Comparison of ENCODE assay signal across 8 cellular contexts in genomic region chr4:15756361-15756861, GRCh38. TPM values are rescaled to one million over a fixed set of nuclear protein-coding genes. Genes with fewer than 3 reads are reported as not detected.
DNase-seq lines count a peak whose midpoint lies in the region; ATAC-seq lines count a peak whose summit lies in the region.

No MANE protein-coding gene starts in this region.

- peak; percentile 59 for DNase-seq in OCI-M1 (lab: John Stamatoyannopoulos, UW)
- peak; percentile 81 to 86 for DNase-seq in activated T-cell treated with anti-CD3 and anti-CD28 coated beads, Interleukin-2, amount 50 U/mL, for 72 hours
- DNase-seq in naive thymus-derived CD4-positive, alpha-beta T cell = peak; percentile 33 to 83 (median 78)
- DNase-seq in C1 segment of cervical spinal cord (lab: John Stamatoyannopoulos, UW) = no peak
- DNase-seq in DMS 273 (lab: John Stamatoyannopoulos, UW; ENCODE audit: unreplicated experiment) = no peak
- no peak for DNase-seq in COLO829 (ENCODE audit: low spot score)

- peak overlapping the region; percentile 41 for H3K4me3 ChIP-seq in naive thymus-derived CD4-positive, alpha-beta T cell (ENCODE audit: low read length)

- H3K36me3 Mint-ChIP-seq in activated T-cell treated with anti-CD3 and anti-CD28 coated beads, Interleukin-2, amount 50 U/mL, for 72 hours (ENCODE audit: insufficient read depth in 2 of 2) = peaks cover 0 to 1% of the 10 kb centered on the region in 2 donors
- peaks cover 0 to 8% (median 0%) of the 10 kb centered on the region in 5 donors for H3K36me3 Mint-ChIP-seq in naive thymus-derived CD4-positive, alpha-beta T cell

- H3K4me1 ChIP-seq in naive thymus-derived CD4-positive, alpha-beta T cell (ENCODE audit: control insufficient read depth in 2 of 2, insufficient read depth in 2 of 2, low read length in 2 of 2) = peaks cover 35 to 36% of the 10 kb centered on the region in 2 donors

- H3K4me3 Mint-ChIP-seq in activated T-cell treated with anti-CD3 and anti-CD28 coated beads, Interleukin-2, amount 50 U/mL, for 72 hours = peak overlapping the region; percentile 77 to 97
- H3K4me3 Mint-ChIP-seq in naive thymus-derived CD4-positive, alpha-beta T cell = peak overlapping the region; percentile 64 to 92 (median 76)

- CTCF ChIA-PET in naive thymus-derived CD4-positive, alpha-beta T cell (lab: Charles Lee) = interaction anchor here (0.6 to 3.3 kb wide), 14 partner anchors 8 to 1902 kb away, joined by 3 to 32 read pairs (median 4); partner anchors contain the start of gene FAM200B

- peak overlapping the region; percentile 39 for H3K27ac ChIP-seq in naive thymus-derived CD4-positive, alpha-beta T cell (ENCODE audit: low read depth, low read length)

- ATAC-seq in GM18870 (IDR thresholded peaks at IDR 0.05; ENCODE audit: unreplicated experiment) (peak; percentile 91), HG02973 (IDR thresholded peaks at IDR 0.05; ENCODE audit: unreplicated experiment) (peak; percentile 83)
- peak; percentile 87 for ATAC-seq in activated T-cell treated with anti-CD3 and anti-CD28 coated beads, Interleukin-2, amount 50 U/mL, for 72 hours (replicated peaks in 1 of 2)
- ATAC-seq in naive thymus-derived CD4-positive, alpha-beta T cell = peak; percentile 89

- no peaks in the 10 kb centered on the region for H3K27me3 ChIP-seq in naive thymus-derived CD4-positive, alpha-beta T cell (ENCODE audit: control insufficient read depth in 2 of 2, insufficient read depth in 2 of 2, low read length in 2 of 2)

- peaks cover 42% of the 10 kb centered on the region for H3K4me1 Mint-ChIP-seq in activated T-cell treated with anti-CD3 and anti-CD28 coated beads, Interleukin-2, amount 50 U/mL, for 72 hours (ENCODE audit: low read depth)
- H3K4me1 Mint-ChIP-seq in naive thymus-derived CD4-positive, alpha-beta T cell = peaks cover 43 to 69% (median 62%) of the 10 kb centered on the region in 7 donors

- peaks cover 5% of the 10 kb centered on the region for H3K27me3 Mint-ChIP-seq in activated T-cell treated with anti-CD3 and anti-CD28 coated beads, Interleukin-2, amount 50 U/mL, for 72 hours (ENCODE audit: low read depth)
- H3K27me3 Mint-ChIP-seq in naive thymus-derived CD4-positive, alpha-beta T cell = no peaks in the 10 kb centered on the region

- no peaks in the 10 kb centered on the region for H3K9me3 Mint-ChIP-seq in activated T-cell treated with anti-CD3 and anti-CD28 coated beads, Interleukin-2, amount 50 U/mL, for 72 hours
- peaks cover 0 to 3% (median 0%) of the 10 kb centered on the region in 11 donors for H3K9me3 Mint-ChIP-seq in naive thymus-derived CD4-positive, alpha-beta T cell

- H3K36me3 ChIP-seq in naive thymus-derived CD4-positive, alpha-beta T cell (ENCODE audit: control insufficient read depth in 2 of 3, insufficient read depth in 3 of 3, low read length in 3 of 3) = no peaks in the 10 kb centered on the region

- H3K27ac Mint-ChIP-seq in activated T-cell treated with anti-CD3 and anti-CD28 coated beads, Interleukin-2, amount 50 U/mL, for 72 hours = peak overlapping the region; percentile 98
- peak overlapping the region; percentile 81 to 98 (median 93) for H3K27ac Mint-ChIP-seq in naive thymus-derived CD4-positive, alpha-beta T cell

- no peaks in the 10 kb centered on the region for H3K9me3 ChIP-seq in naive thymus-derived CD4-positive, alpha-beta T cell (ENCODE audit: control insufficient read depth in 2 of 3, low read length in 3 of 3)

- POLR2A ChIA-PET in naive thymus-derived CD4-positive, alpha-beta T cell (lab: Charles Lee) = interaction anchor here (0.6 to 5.7 kb wide), 11 partner anchors 8 to 471 kb away, joined by 3 to 53 read pairs (median 3); partner anchors contain the start of gene FAM200B

- intact Hi-C loops in naive thymus-derived CD4-positive, alpha-beta T cell (cut with micrococcal nuclease) = loop anchor here (1.0 to 2.0 kb wide), 10 partner anchors 10 to 754 kb away; partner anchors contain the start of genes FAM200B (in 2 of the 2), CD38 (in 1 of the 2), CPEB2 (in 1 of the 2) and TAPT1 (in 1 of the 2)

RNA-seq across cellular contexts. Expression of gene CD38, which starts 21.7 kb away (rescaled TPM):
- 10 to 100 TPM; 60.2 to 62.9 TPM for total RNA-seq in activated T-cell treated with anti-CD3 and anti-CD28 coated beads, Interleukin-2, amount 50 U/mL, for 72 hours
- 100 to 1,000 TPM in 1 of 5 experiments, 10 to 100 TPM in 2, 1 to 10 TPM in 2; 5.6 to 189 (median 14.3) TPM for total RNA-seq in naive thymus-derived CD4-positive, alpha-beta T cell
- polyA plus RNA-seq in naive thymus-derived CD4-positive, alpha-beta T cell = 10 to 100 TPM; 13.9 to 14.0 TPM

RNA-seq across cellular contexts. Expression of gene BST1, which starts 53.5 kb away (rescaled TPM):
- total RNA-seq in activated T-cell treated with anti-CD3 and anti-CD28 coated beads, Interleukin-2, amount 50 U/mL, for 72 hours = under 1 TPM; 0.24 to 0.65 TPM
- 10 to 100 TPM in 1 of 5 experiments, 1 to 10 TPM in 2, under 1 TPM in 2; 0.65 to 41.8 (median 1.1) TPM for total RNA-seq in naive thymus-derived CD4-positive, alpha-beta T cell
- under 1 TPM; 0.45 to 0.89 TPM for polyA plus RNA-seq in naive thymus-derived CD4-positive, alpha-beta T cell

Comparison
In these comparisons a context has a peak if more than half of its experiments do, and no peak if none do; other contexts are left out.
1. DNase-seq: peak in OCI-M1 (single experiment), activated T-cell treated with anti-CD3 and anti-CD28 coated beads, Interleukin-2, amount 50 U/mL, for 72 hours (2 of 2) and naive thymus-derived CD4-positive, alpha-beta T cell (9 of 9); none in C1 segment of cervical spinal cord (0 of 14), DMS 273 (single experiment) and COLO829 (single experiment).
2. Peak in every context shown above with its lines, with median percentiles within 50 percentile points of each other: ATAC-seq.